In genomic region chr15:67137951-67138935, GRCh38 we compare ENCODE assay signal across 10 cellular contexts.
DNase-seq lines count a peak whose midpoint lies in the region; FAIRE-seq and TF ChIP-seq lines count a peak whose summit lies in the region.
"Had no signal": no experiment of that assay in that cellular context is flagged by ENCODE, and none has a peak within 500 bp of the region (broad histone marks: within the 10 kb centered on the region; RNA-seq: fewer than 3 reads in every experiment).

No MANE protein-coding gene starts in this region.

- peak overlapping the region; percentile 27 for H3K4me2 ChIP-seq in astrocyte (ENCODE audit: low read length)

- H3K9ac ChIP-seq in astrocyte (ENCODE audit: low read length) (peak overlapping the region; percentile 55), stomach smooth muscle (ENCODE audit: low read length in 2 of 2) (peak overlapping the region in 1 of 2 donors; percentile 23)

- FAIRE-seq in astrocyte (lab: Jason Lieb, UNC) = no peak

- H4K20me1 ChIP-seq in astrocyte (ENCODE audit: insufficient read depth, low read length) = peaks cover 11% of the 10 kb centered on the region

- H3K36me3 Mint-ChIP-seq in astrocyte (ENCODE audit: low read depth, unreplicated experiment) = peaks cover 10% of the 10 kb centered on the region

- H3K27me3 Mint-ChIP-seq in astrocyte (ENCODE audit: low read depth, unreplicated experiment) = no peaks in the 10 kb centered on the region

- H3K36me3 ChIP-seq in astrocyte (ENCODE audit: insufficient read depth, low read length) (no peaks in the 10 kb centered on the region), stomach smooth muscle (ENCODE audit: control insufficient read depth in 2 of 2, insufficient read depth in 2 of 2, low read length in 2 of 2) (no peaks in the 10 kb centered on the region), MG63 (peaks cover 81% of the 10 kb centered on the region)

- H3K4me3 Mint-ChIP-seq in astrocyte (ENCODE audit: unreplicated experiment) = peak overlapping the region; percentile 4

- peaks cover 69% of the 10 kb centered on the region for H3K4me1 ChIP-seq in astrocyte (ENCODE audit: insufficient read depth, low read length)
- peaks cover 68% of the 10 kb centered on the region for H3K4me1 ChIP-seq in stomach smooth muscle (ENCODE audit: control insufficient read depth, insufficient read depth, low read length)

- no peak for TF ChIP-seq CTCF in astrocyte (IDR thresholded peaks at IDR 0.05; ENCODE audit: insufficient read depth, low read depth, low read length)

- H3K9me3 Mint-ChIP-seq in astrocyte (ENCODE audit: unreplicated experiment) = no peaks in the 10 kb centered on the region

- H3K79me2 ChIP-seq in astrocyte (ENCODE audit: insufficient read depth, low read length) = peaks cover 99% of the 10 kb centered on the region

- H3K9me3 ChIP-seq in astrocyte (ENCODE audit: insufficient read depth, low read depth, low read length) (no peaks in the 10 kb centered on the region), stomach smooth muscle (ENCODE audit: control insufficient read depth in 2 of 2, low read length in 2 of 2) (no peaks in the 10 kb centered on the region), MG63 (no peaks in the 10 kb centered on the region)

- H3K27ac Mint-ChIP-seq in astrocyte (ENCODE audit: unreplicated experiment) = no peak overlapping the region

- H3K27me3 ChIP-seq in astrocyte (ENCODE audit: insufficient read depth, low read length) = no peaks in the 10 kb centered on the region
- no peaks in the 10 kb centered on the region for H3K27me3 ChIP-seq in stomach smooth muscle (ENCODE audit: control insufficient read depth in 1 of 2, insufficient read depth in 2 of 2, low read length in 2 of 2)
- H3K27me3 ChIP-seq in MG63 = no peaks in the 10 kb centered on the region

- no peak overlapping the region for H2AFZ ChIP-seq in astrocyte (ENCODE audit: low read depth, low read length)

- DNase-seq in NCI-H2171 treated with DMSO at 0.1 percent for 48 hours (lab: John Stamatoyannopoulos, UW) (peak; percentile 43), NCI-H2171 (lab: John Stamatoyannopoulos, UW) (no peak), astrocyte (ENCODE audit: low read depth) (no peak), left kidney (ENCODE audit: low read depth, low spot score) (peak; percentile 58), iPS-NIHi7 (ENCODE audit: extremely low spot score) (no peak), MG63 (no peak), NCI-H2081 treated with DMSO at 0.1 percent for 48 hours (lab: John Stamatoyannopoulos, UW) (no peak)
- DNase-seq: erythroblast had no signal

- H3K27ac ChIP-seq in astrocyte (ENCODE audit: low read depth, low read length) (peak overlapping the region; percentile 25), stomach smooth muscle (ENCODE audit: low read length) (peak overlapping the region; percentile 37)
- H3K27ac ChIP-seq: 22Rv1 had no signal

- H3K4me1 Mint-ChIP-seq in astrocyte (ENCODE audit: low read depth, unreplicated experiment) = peaks cover 91% of the 10 kb centered on the region

- H3K4me3 ChIP-seq in astrocyte (ENCODE audit: insufficient read depth, low read depth, low read length) (no peak overlapping the region), stomach smooth muscle (ENCODE audit: low read length in 2 of 2) (peak overlapping the region in 1 of 2 donors; percentile 40), MG63 (no peak overlapping the region)

Comparison
In these comparisons a context has a peak if more than half of its experiments do, and no peak if none do; other contexts are left out.
1. DNase-seq: peak in NCI-H2171 treated with DMSO at 0.1 percent for 48 hours (single experiment) and left kidney (single experiment); none in NCI-H2171 (single experiment), astrocyte (single experiment), iPS-NIHi7 (single experiment), MG63 (single experiment) and NCI-H2081 treated with DMSO at 0.1 percent for 48 hours (single experiment).